Comparison of ENCODE assay signal across 7 cellular contexts in the genomic region with DNA sequence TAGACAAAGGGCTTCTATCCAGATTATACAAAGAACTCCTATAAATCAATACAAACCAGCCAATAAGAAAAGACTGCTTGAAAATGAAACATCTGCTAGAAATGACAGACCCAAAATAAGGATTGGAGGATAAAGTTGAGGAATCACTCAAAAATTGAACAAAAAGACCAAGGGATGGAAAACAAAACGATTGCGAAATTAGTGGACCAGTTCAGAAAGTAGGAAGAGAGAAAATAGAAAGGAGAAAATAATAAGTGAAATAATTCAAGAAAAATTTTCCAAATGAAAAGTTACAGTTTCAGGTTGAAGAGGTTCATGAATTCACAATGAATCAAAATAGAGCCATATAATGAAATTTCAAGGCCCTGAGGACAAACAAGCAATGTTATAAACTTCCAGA.
"Had no signal": no experiment of that assay in that cellular context is flagged by ENCODE, and none has a peak within 500 bp of the region (broad histone marks: within the 10 kb centered on the region; RNA-seq: fewer than 3 reads in every experiment).

No MANE protein-coding gene starts in this region.

- H3K27ac ChIP-seq: HL-60 had no signal

- H2AFZ ChIP-seq: GM23338 had no signal

- H3K4me2 ChIP-seq: GM23338 had no signal

- DNase-seq: H7, Kasumi-1, KG1 had no signal

- H3K27ac Mint-ChIP-seq: GM23338 had no signal

- H3K9me3 ChIP-seq: HAP-1 had no signal

- FAIRE-seq: HepG2 had no signal

- H3K4me3 Mint-ChIP-seq: GM23338 had no signal

- ATAC-seq: GM23338, HepG2 had no signal

- H3K4me1 ChIP-seq: HAP-1 had no signal

- H3K36me3 ChIP-seq: HAP-1 had no signal

- H3K4me3 ChIP-seq: GM23338, HAP-1 had no signal
